8 cellular contexts compared by ENCODE assay signal in the genomic region with DNA sequence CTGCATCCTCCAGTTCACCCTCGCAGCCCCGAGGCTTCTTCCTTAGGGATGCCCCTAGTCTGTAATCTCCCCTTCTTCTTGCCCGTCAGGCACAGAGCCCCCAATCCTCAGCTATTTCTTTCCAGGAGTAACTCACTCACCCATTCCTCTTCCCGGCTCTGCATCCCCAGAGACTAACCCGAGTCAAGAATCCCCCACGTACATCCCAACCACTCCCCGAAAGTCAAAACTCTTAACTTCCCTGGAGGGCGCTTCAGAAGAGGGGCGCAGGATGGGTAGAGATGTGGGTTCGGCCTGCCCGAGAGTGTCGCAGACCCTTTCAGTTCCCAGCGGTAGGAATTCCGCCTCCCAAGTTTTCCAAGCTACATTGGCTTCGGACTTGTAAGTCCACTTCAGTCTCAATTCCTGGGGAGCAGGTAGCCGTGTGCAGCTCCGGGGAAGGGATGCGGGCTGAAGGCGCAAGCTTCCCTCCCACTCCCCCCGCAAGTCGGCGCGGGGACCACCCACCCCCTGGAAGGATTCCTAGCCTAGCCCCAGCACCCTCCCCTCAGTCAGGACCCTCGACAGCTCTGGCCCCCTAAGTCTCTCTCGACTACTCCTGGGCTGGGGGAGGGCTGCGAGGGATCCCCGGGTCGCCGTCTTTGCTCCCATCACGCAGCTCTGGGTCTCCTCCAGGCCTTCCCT.
A peak's percentile ranks its signal among the peaks of the same experiment; 100 is the strongest.
DNase-seq lines count a peak whose midpoint lies in the region; ATAC-seq and TF ChIP-seq lines count a peak whose summit lies in the region.

No MANE protein-coding gene starts in this region.

- H3K4me3 ChIP-seq in adipocyte (ENCODE audit: low read length) (peak overlapping the region; percentile 90), tibial artery (peak overlapping the region; percentile 58 to 73)

- no peaks in the 10 kb centered on the region for H3K9me3 ChIP-seq in adipocyte (ENCODE audit: control insufficient read depth, low read length)
- no peaks in the 10 kb centered on the region for H3K9me3 ChIP-seq in tibial artery

- peak overlapping the region; percentile 76 for H3K4me3 Mint-ChIP-seq in activated naive CD8-positive, alpha-beta T cell
- no peak overlapping the region for H3K4me3 Mint-ChIP-seq in activated naive CD8-positive, alpha-beta T cell treated with anti-CD3 and anti-CD28 coated beads, Interleukin-2, amount 50 U/mL, for 24 hours

- H3K27me3 Mint-ChIP-seq in activated naive CD8-positive, alpha-beta T cell: peaks cover 53% of the 10 kb centered on the region
- H3K27me3 Mint-ChIP-seq in activated naive CD8-positive, alpha-beta T cell treated with anti-CD3 and anti-CD28 coated beads, Interleukin-2, amount 50 U/mL, for 24 hours: peaks cover 65% of the 10 kb centered on the region

- intact Hi-C loops in tibial artery (cut with DNase I; ENCODE audit: low total_unique reads) (loop anchor here (5.0 to 10.0 kb wide), 3 partner anchors 825 to 1635 kb away; no protein-coding TSS in a partner anchor), head of caudate nucleus (cut with DNase I) (loop anchor here (5.0 kb wide), 1 partner anchor 1633 kb away; no protein-coding TSS in a partner anchor)

- H3K27me3 ChIP-seq in adipocyte (replicated peaks; ENCODE audit: control insufficient read depth, insufficient read depth, low read length) (no peaks in the 10 kb centered on the region), tibial artery (peaks cover 0 to 5% of the 10 kb centered on the region in 2 donors)

- no peaks in the 10 kb centered on the region for H3K9me3 Mint-ChIP-seq in activated naive CD8-positive, alpha-beta T cell (ENCODE audit: low read depth)
- H3K9me3 Mint-ChIP-seq in activated naive CD8-positive, alpha-beta T cell treated with anti-CD3 and anti-CD28 coated beads, Interleukin-2, amount 50 U/mL, for 24 hours: no peaks in the 10 kb centered on the region

- no peak for TF ChIP-seq CTCF in tibial artery (IDR thresholded peaks at IDR 0.05)

- H3K4me1 ChIP-seq in adipocyte (ENCODE audit: control insufficient read depth, insufficient read depth, low read length) (peaks cover 21% of the 10 kb centered on the region), tibial artery (peaks cover 0 to 61% (median 17%) of the 10 kb centered on the region in 4 donors)

- no peak for DNase-seq in activated naive CD8-positive, alpha-beta T cell treated with anti-CD3 and anti-CD28 coated beads, Interleukin-2, amount 50 U/mL, for 24 hours
- DNase-seq in adipocyte (ENCODE audit: low read depth) (peak; percentile 57), iris pigment epithelial cell (ENCODE audit: low read depth) (peak; percentile 61), tibial artery (no peak), NCI-H187 (lab: John Stamatoyannopoulos, UW) (no peak), head of caudate nucleus (no peak), nucleus accumbens (lab: John Stamatoyannopoulos, UW) (no peak)

- peaks cover 23% of the 10 kb centered on the region for H3K4me1 Mint-ChIP-seq in activated naive CD8-positive, alpha-beta T cell (ENCODE audit: low read depth)
- H3K4me1 Mint-ChIP-seq in activated naive CD8-positive, alpha-beta T cell treated with anti-CD3 and anti-CD28 coated beads, Interleukin-2, amount 50 U/mL, for 24 hours: peaks cover 22% of the 10 kb centered on the region

- no peak for ATAC-seq in activated naive CD8-positive, alpha-beta T cell treated with anti-CD3 and anti-CD28 coated beads, Interleukin-2, amount 50 U/mL, for 24 hours

- H3K27ac ChIP-seq in tibial artery: peak overlapping the region; percentile 56 to 61

- H3K36me3 Mint-ChIP-seq in activated naive CD8-positive, alpha-beta T cell: peaks cover 3% of the 10 kb centered on the region
- H3K36me3 Mint-ChIP-seq in activated naive CD8-positive, alpha-beta T cell treated with anti-CD3 and anti-CD28 coated beads, Interleukin-2, amount 50 U/mL, for 24 hours (ENCODE audit: low read depth): no peaks in the 10 kb centered on the region

- H3K27ac Mint-ChIP-seq in activated naive CD8-positive, alpha-beta T cell: no peak overlapping the region
- no peak overlapping the region for H3K27ac Mint-ChIP-seq in activated naive CD8-positive, alpha-beta T cell treated with anti-CD3 and anti-CD28 coated beads, Interleukin-2, amount 50 U/mL, for 24 hours

- H3K36me3 ChIP-seq in adipocyte (ENCODE audit: control insufficient read depth, insufficient read depth, low read length, severe bottlenecking) (no peaks in the 10 kb centered on the region), tibial artery (no peaks in the 10 kb centered on the region)

- peak overlapping the region; percentile 72 for H3K9ac ChIP-seq in adipocyte (ENCODE audit: low read length)

Comparison
In these comparisons a context has a peak if more than half of its experiments do, and no peak if none do; other contexts are left out.
1. DNase-seq: peak in adipocyte (single experiment) and iris pigment epithelial cell (single experiment); none in activated naive CD8-positive, alpha-beta T cell treated with anti-CD3 and anti-CD28 coated beads, Interleukin-2, amount 50 U/mL, for 24 hours (single experiment), tibial artery (0 of 2), NCI-H187 (0 of 2), head of caudate nucleus (0 of 42) and nucleus accumbens (0 of 56).